Comparison of ENCODE assay signal across 1 cellular context in genomic region chr9:93137362-93137761, GRCh38.
TF ChIP-seq lines count a peak whose summit lies in the region.

No MANE protein-coding gene starts in this region.

TF ChIP-seq in GM12878, 131 proteins besides CTCF, POLR2A, EP300 and RAD21:
- TF ChIP-seq MEF2B (IDR thresholded peaks at IDR 0.05; ENCODE audit: partially characterized antibody, poor library complexity, severe bottlenecking): peak; percentile 48
- TF ChIP-seq BRCA1 (IDR thresholded peaks at IDR 0.05; ENCODE audit: low read depth, low read length): no peak
- no peak for TF ChIP-seq POU2F2 (IDR thresholded peaks at IDR 0.05; ENCODE audit: borderline replicate concordance, low read depth, low read length)
- no peak for TF ChIP-seq NKRF (conservative IDR thresholded peaks at IDR 0.05)
- TF ChIP-seq TBL1XR1 (IDR thresholded peaks at IDR 0.05; ENCODE audit: low read depth, low read length): no peak
TF ChIP-seq in GM12878: peak in this region for 1.
